In the genomic region with DNA sequence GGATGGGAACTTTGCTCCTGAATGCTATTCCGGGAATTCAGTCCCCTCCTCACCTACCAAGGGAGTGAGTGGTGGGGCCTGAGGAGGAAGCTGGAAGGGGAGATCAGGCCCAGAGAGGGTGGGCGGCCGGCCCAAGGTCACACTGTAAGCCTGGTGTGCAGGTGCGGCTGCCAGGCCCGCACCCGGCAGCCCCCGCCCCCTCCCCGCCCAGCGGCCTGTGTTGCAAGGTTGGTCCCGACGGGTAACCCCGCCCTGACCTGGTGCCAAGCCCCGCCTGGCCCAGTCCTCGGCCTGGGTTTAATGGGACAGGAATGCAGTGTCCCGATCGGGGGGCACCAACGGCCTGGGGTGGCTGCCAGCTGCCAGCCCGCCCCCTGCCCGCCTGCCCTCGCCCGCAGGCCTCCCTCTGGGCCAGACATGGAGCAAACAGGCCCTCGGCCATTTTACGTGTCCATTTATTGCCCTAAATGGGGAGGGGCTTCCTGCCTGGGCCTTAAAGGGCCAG, we compare ENCODE assay signal across 8 cellular contexts. TPM values are rescaled to one million over a fixed set of nuclear protein-coding genes. Genes with fewer than 3 reads are reported as not detected.
DNase-seq lines count a peak whose midpoint lies in the region; ATAC-seq and TF ChIP-seq lines count a peak whose summit lies in the region.

No MANE protein-coding gene starts in this region.

- H3K36me3 ChIP-seq in Karpas-422 (ENCODE audit: insufficient read depth, low read length), result no peaks in the 10 kb centered on the region

- H3K27ac ChIP-seq in AG04450 (ENCODE audit: low read depth, low read length) (peak overlapping the region; percentile 11), Karpas-422 (ENCODE audit: low read length) (0 out of 2 replicates have a peak overlapping the region, but pooled peaks have one; percentile 8)

- peak overlapping the region; percentile 30 for H3K9ac ChIP-seq in Karpas-422 (ENCODE audit: low read length)

- no peak overlapping the region for H2AFZ ChIP-seq in Karpas-422 (ENCODE audit: low read length)

- peaks cover 75% of the 10 kb centered on the region for H4K20me1 ChIP-seq in Karpas-422 (ENCODE audit: insufficient read depth, low read depth, low read length)

- H3K4me3 ChIP-seq in AG04450 (ENCODE audit: low read depth, low read length), result no peak overlapping the region
- H3K4me3 ChIP-seq in Karpas-422 (ENCODE audit: low read length), result peak overlapping the region; percentile 97; the same call in 1 of the 2 replicates
- peak overlapping the region in 1 of 2 donors; percentile 41 for H3K4me3 ChIP-seq in cardiac fibroblast (replicated peaks in 1 of 2; ENCODE audit: low read depth in 2 of 2, low read length in 2 of 2)

- POLR2A ChIA-PET in AG04450 (lab: Yijun Ruan, JAX), result no interaction called here

- ATAC-seq in HG02885 (IDR thresholded peaks at IDR 0.05; ENCODE audit: poor library complexity, unreplicated experiment) (no peak), HG03097 (IDR thresholded peaks at IDR 0.05; ENCODE audit: low FRiP score, unreplicated experiment) (no peak)

- in situ Hi-C loops in KBM-7 (cut with MboI; ENCODE audit: low pct_unique_long_range_greater_than_20kb, low sequenced_read_pairs), result no loop called here

- no peaks in the 10 kb centered on the region for H3K27me3 ChIP-seq in AG04450 (ENCODE audit: control insufficient read depth, insufficient read depth, low read length)
- H3K27me3 ChIP-seq in Karpas-422 (ENCODE audit: low read length), result no peaks in the 10 kb centered on the region

- no peak for TF ChIP-seq CTCF in AG04450 (IDR thresholded peaks at IDR 0.05; ENCODE audit: low read depth, low read length)
- no peak for TF ChIP-seq CTCF in cardiac fibroblast (IDR thresholded peaks at IDR 0.05; ENCODE audit: low read depth, low read length)

- peak overlapping the region; percentile 98 for H3K4me2 ChIP-seq in Karpas-422 (ENCODE audit: low read depth, low read length, poor library complexity, severe bottlenecking)

- peaks cover 85% of the 10 kb centered on the region for H3K79me2 ChIP-seq in Karpas-422 (ENCODE audit: low read length)

- peaks cover 6% of the 10 kb centered on the region; the same call in 1 of the 2 replicates for H3K9me3 ChIP-seq in AG04450 (ENCODE audit: control insufficient read depth, insufficient read depth, low read length)
- no peaks in the 10 kb centered on the region for H3K9me3 ChIP-seq in Karpas-422 (ENCODE audit: low read length)

- DNase-seq in AG04450 (ENCODE audit: low read depth, low spot score) (no peak), Karpas-422 (peak; percentile 77), cardiac fibroblast (ENCODE audit: low read depth in 2 of 2) (peak; percentile 52 to 60), mucosa of gallbladder (ENCODE audit: low spot score) (peak; percentile 75), KBM-7 (no peak), NCI-H1694 treated with DMSO at 0.1 percent for 48 hours (lab: John Stamatoyannopoulos, UW) (no peak)

- CTCF ChIA-PET in AG04450 (lab: Charles Lee), result no interaction called here

- H3K9me2 ChIP-seq in Karpas-422 (replicated peaks; ENCODE audit: insufficient read depth, low read length), result no peaks in the 10 kb centered on the region

- peaks cover 47% of the 10 kb centered on the region for H3K4me1 ChIP-seq in Karpas-422 (ENCODE audit: low read length)

RNA-seq across cellular contexts. Expression of a gene that starts 5.5 kb away (rescaled TPM):
- polyA plus RNA-seq in AG04450 (2011; rRNA removed), result 2.7 and 4.0 TPM in 2 replicates
- 2.2 and 2.7 TPM in 2 replicates for polyA minus RNA-seq in AG04450 (2011; rRNA and poly(A)+ RNA removed)
- 7.2 and 29.3 TPM in 2 replicates for total RNA-seq in Karpas-422 (2014; rRNA removed; shearing (Covaris generic); ENCODE audit: low replicate concordance)
- 82.6 TPM for total RNA-seq in mucosa of gallbladder

RNA-seq across cellular contexts. Expression of a gene that starts 53.7 kb away (rescaled TPM):
- 9.0 and 12.0 TPM in 2 replicates for polyA plus RNA-seq in AG04450 (2011; rRNA removed)
- polyA minus RNA-seq in AG04450 (2011; rRNA and poly(A)+ RNA removed), result 13.6 and 17.2 TPM in 2 replicates
- 17.3 and 55.1 TPM in 2 replicates for total RNA-seq in Karpas-422 (2014; rRNA removed; shearing (Covaris generic); ENCODE audit: low replicate concordance)
- 31.9 TPM for total RNA-seq in mucosa of gallbladder

Comparison
In these comparisons a context has a peak if more than half of its experiments do, and no peak if none do; other contexts are left out.
1. DNase-seq: peak in Karpas-422 (single experiment), cardiac fibroblast (2 of 2) and mucosa of gallbladder (single experiment); none in AG04450 (single experiment), KBM-7 (single experiment) and NCI-H1694 treated with DMSO at 0.1 percent for 48 hours (single experiment).